ENCODE assay signal across 8 cellular contexts in the genomic region with DNA sequence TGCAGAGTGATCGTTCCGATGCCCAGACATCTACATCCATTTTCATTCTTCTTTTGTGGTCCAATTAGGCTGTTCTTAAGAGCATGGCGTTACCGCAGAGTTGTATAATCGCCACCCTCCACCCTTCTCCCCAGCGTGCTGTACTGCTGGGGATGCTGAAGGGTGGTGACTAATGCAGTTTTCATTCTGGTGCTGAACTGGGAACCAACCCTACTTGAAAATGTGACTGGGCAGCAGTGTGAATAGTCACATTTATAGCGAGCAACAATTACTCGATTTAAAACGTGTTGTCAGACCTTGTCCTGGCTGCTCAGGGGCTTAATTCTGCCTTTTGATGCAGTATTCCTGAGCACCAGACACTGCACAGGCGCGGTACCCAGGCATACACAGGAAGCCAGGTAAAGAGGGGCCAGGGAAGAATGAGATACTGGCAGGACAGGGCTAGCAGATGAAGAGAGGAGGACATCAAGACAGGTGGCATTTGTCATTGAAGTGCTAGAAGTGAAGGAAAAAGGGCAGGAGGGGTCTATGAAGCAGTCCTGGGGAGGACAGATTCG. TPM values are rescaled to one million over a fixed set of nuclear protein-coding genes. Genes with fewer than 3 reads are reported as not detected.
A peak's percentile ranks its signal among the peaks of the same experiment; 100 is the strongest.
DNase-seq lines count a peak whose midpoint lies in the region; ATAC-seq, FAIRE-seq and TF ChIP-seq lines count a peak whose summit lies in the region.

No MANE protein-coding gene starts in this region.

- no peak overlapping the region for H2BK20ac ChIP-seq in H1 (ENCODE audit: low read length)

- no peak overlapping the region for H3K56ac ChIP-seq in H1 (replicated peaks; ENCODE audit: insufficient read length, low read depth, low read length)

- H3K27me3 ChIP-seq in H1 (replicated peaks in 1 of 4; ENCODE audit: control insufficient read depth in 3 of 4, extremely low read depth in 1 of 4, insufficient read depth in 3 of 4, low read length in 3 of 4) (no peaks in the 10 kb centered on the region; a peak in 1 of 7 replicates), mononuclear cell (ENCODE audit: insufficient read depth, low read length) (no peaks in the 10 kb centered on the region)

- H2BK12ac ChIP-seq in H1 (ENCODE audit: low read depth, low read length): peak overlapping the region; percentile 98

- H2AFZ ChIP-seq in H1 (ENCODE audit: low read length): peak overlapping the region; percentile 98; the same call in 1 of the 2 replicates

- H2BK5ac ChIP-seq in H1 (ENCODE audit: low read depth, low read length): peak overlapping the region; percentile 56; the same call in 1 of the 2 replicates

- no peak overlapping the region for H3K23ac ChIP-seq in H1 (ENCODE audit: insufficient read length)

- H2AK5ac ChIP-seq in H1 (ENCODE audit: low read depth, low read length): peak overlapping the region; percentile 82; the same call in 1 of the 2 replicates

- TF ChIP-seq EP300 in H1 (IDR thresholded peaks at IDR 0.05; ENCODE audit: borderline replicate concordance in 1 of 2, low read depth in 2 of 2, low read length in 2 of 2): no peak

- H3K4me2 ChIP-seq in H1 (ENCODE audit: insufficient read depth in 1 of 2, low read depth in 2 of 2, low read length in 2 of 2): peak overlapping the region; percentile 90 to 91

- H3K27me3 Mint-ChIP-seq in activated naive CD4-positive, alpha-beta T cell treated with anti-CD3 and anti-CD28 coated beads for 36 hours (ENCODE audit: low read depth): no peaks in the 10 kb centered on the region

- H3K36me3 Mint-ChIP-seq in activated naive CD4-positive, alpha-beta T cell treated with anti-CD3 and anti-CD28 coated beads for 36 hours (ENCODE audit: low read depth): peaks cover 3% of the 10 kb centered on the region

- H4K91ac ChIP-seq in H1 (replicated peaks; ENCODE audit: insufficient read length, low read length): no peak overlapping the region

- peak; percentile 9 for ATAC-seq in HG02981 (IDR thresholded peaks at IDR 0.05; ENCODE audit: unreplicated experiment)

- no peak overlapping the region for H3K18ac ChIP-seq in H1 (ENCODE audit: extremely low read depth, low read length)

- H2BK120ac ChIP-seq in H1 (replicated peaks; ENCODE audit: low read depth, low read length): no peak overlapping the region

- H3K4me1 Mint-ChIP-seq in activated naive CD4-positive, alpha-beta T cell treated with anti-CD3 and anti-CD28 coated beads for 36 hours (ENCODE audit: low read depth): peaks cover 35% of the 10 kb centered on the region

- POLR2A ChIA-PET in H1 (lab: Charles Lee; ENCODE audit: partially characterized antibody): interaction anchor here (0.7 to 2.4 kb wide), 7 partner anchors 10 to 254 kb away, joined by 3 to 17 read pairs (median 5); partner anchors contain the start of gene GOLM1

- no peak overlapping the region for H3K4ac ChIP-seq in H1 (replicated peaks; ENCODE audit: insufficient read length, low read depth, low read length)

- H3K14ac ChIP-seq in H1 (ENCODE audit: insufficient read length): no peak overlapping the region

- peak overlapping the region; percentile 89 for H3K4me3 Mint-ChIP-seq in activated naive CD4-positive, alpha-beta T cell treated with anti-CD3 and anti-CD28 coated beads for 36 hours

- TF ChIP-seq POLR2A in H1 (IDR thresholded peaks at IDR 0.05; ENCODE audit: control extremely low read depth in 1 of 2, low read depth in 2 of 2, low read length in 2 of 2): no peak

- H3K36me3 ChIP-seq in H1 (ENCODE audit: control insufficient read depth in 2 of 4, insufficient read depth in 4 of 4, low read length in 3 of 4) (peaks cover 0 to 11% (median 3%) of the 10 kb centered on the region in 4 experiments; a peak in 4 of 8 replicates), urinary bladder (ENCODE audit: insufficient read depth) (peaks cover 2% of the 10 kb centered on the region)

- TF ChIP-seq CTCF in H1 (IDR thresholded peaks at IDR 0.05; ENCODE audit: control extremely low read depth in 1 of 3, insufficient read depth in 1 of 3, low read depth in 1 of 3, low read length in 3 of 3): no peak

- peak overlapping the region; percentile 94 for H3K27ac Mint-ChIP-seq in activated naive CD4-positive, alpha-beta T cell treated with anti-CD3 and anti-CD28 coated beads for 36 hours

- WGBS in H1 (ENCODE audit: extremely low coverage in 1 of 2, insufficient coverage in 1 of 2, insufficient read length in 1 of 2, insufficient replicate concordance in 2 of 2, low coverage in 1 of 2, low lambda C conversion rate in 2 of 2, missing lambda C conversion rate in 1 of 2), 2 experiments: 41% methylated on average over 12 of the region's 12 CpGs; no CpG with 5 or more reads in 1 of the 2 experiments
- 16% methylated on average over 12 of the region's 12 CpGs for WGBS in urinary bladder

- H4K8ac ChIP-seq in H1 (ENCODE audit: extremely low read depth, insufficient read depth, low read length): no peak overlapping the region; the same call in 1 of the 2 replicates

- H2BK15ac ChIP-seq in H1 (ENCODE audit: low read length): peak overlapping the region; percentile 97

- H3K79me2 ChIP-seq in H1 (ENCODE audit: control insufficient read depth in 1 of 2, insufficient read depth in 2 of 2, low read length in 2 of 2): peaks cover 9 to 31% of the 10 kb centered on the region in 2 experiments

- peaks cover 0 to 10% (median 7%) of the 10 kb centered on the region in 4 experiments; a peak in 5 of 7 replicates for H3K4me1 ChIP-seq in H1 (replicated peaks in 1 of 4; ENCODE audit: control insufficient read depth in 3 of 4, insufficient read depth in 4 of 4, low read length in 3 of 4)
- H3K4me1 ChIP-seq in mononuclear cell (ENCODE audit: insufficient read depth, low read length): peaks cover 34% of the 10 kb centered on the region
- H3K4me1 ChIP-seq in urinary bladder (ENCODE audit: insufficient read depth): peaks cover 2% of the 10 kb centered on the region

- H3K27ac ChIP-seq in H1 (ENCODE audit: low read depth, low read length) (no peak overlapping the region), urinary bladder (ENCODE audit: low read depth) (peak overlapping the region; percentile 95)

- CTCF ChIA-PET in activated naive CD4-positive, alpha-beta T cell treated with anti-CD3 and anti-CD28 coated beads for 36 hours (lab: Charles Lee): interaction anchor here (0.6 to 1.0 kb wide), 2 partner anchors 16 to 80 kb away, joined by 4 to 5 read pairs; no protein-coding TSS in a partner anchor
- CTCF ChIA-PET in H1 (lab: Charles Lee; ENCODE audit: partially characterized antibody): interaction anchor here (1.1 kb wide), 1 partner anchor 80 kb away, joined by 7 read pairs; no protein-coding TSS in a partner anchor

- intact Hi-C loops in activated naive CD4-positive, alpha-beta T cell treated with anti-CD3 and anti-CD28 coated beads for 36 hours (cut with micrococcal nuclease): loop anchor here (1.0 to 10.0 kb wide), 8 partner anchors 20 to 1692 kb away; partner anchors contain the start of genes CDK20 and NAA35

- H4K20me1 ChIP-seq in H1 (replicated peaks in 1 of 2; ENCODE audit: control insufficient read depth in 1 of 2, insufficient read depth in 2 of 2, low read length in 2 of 2): peaks cover 0 to 4% of the 10 kb centered on the region in 2 experiments

- DNase-seq in activated naive CD4-positive, alpha-beta T cell treated with anti-CD3 and anti-CD28 coated beads for 36 hours: no peak
- DNase-seq in activated naive CD4-positive, alpha-beta T cell treated with anti-CD3 and anti-CD28 coated beads, Interleukin-2, amount 50 U/mL, for 16 hours: no peak
- DNase-seq in RCC 7860 (ENCODE audit: low spot score) (peak; percentile 64), H1 (ENCODE audit: low read depth in 1 of 2, low spot score in 2 of 2) (no peak)
- DNase-seq in stimulated activated naive CD4-positive, alpha-beta T cell treated with Interleukin-2 at 50 U/mL for 16 hours (lab: John Stamatoyannopoulos, UW): no peak

- peak; percentile 17 for FAIRE-seq in RCC 7860 (lab: Jason Lieb, UNC)
- no peak for FAIRE-seq in H1 (lab: Jason Lieb, UNC)

- H3K9ac ChIP-seq in H1 (replicated peaks in 1 of 4; ENCODE audit: extremely low read depth in 1 of 4, low read depth in 3 of 4, low read length in 3 of 4): peak overlapping the region in 3 of 4 experiments; percentile 60 to 86 (median 72); a peak in 6 of 7 replicates

- TF ChIP-seq RAD21 in H1 (IDR thresholded peaks at IDR 0.05 in 1 of 2, conservative IDR thresholded peaks at IDR 0.05 in 1 of 2; ENCODE audit: low read depth in 2 of 2, low read length in 2 of 2): no peak

- H3K9me3 ChIP-seq in H1 (ENCODE audit: insufficient read depth in 2 of 2, low read depth in 1 of 2, low read length in 1 of 2) (no peaks in the 10 kb centered on the region), mononuclear cell (ENCODE audit: low read depth, low read length) (no peaks in the 10 kb centered on the region)

- H3K9me3 Mint-ChIP-seq in activated naive CD4-positive, alpha-beta T cell treated with anti-CD3 and anti-CD28 coated beads for 36 hours: no peaks in the 10 kb centered on the region

- peaks cover 3% of the 10 kb centered on the region; the same call in 1 of the 2 replicates for H3K79me1 ChIP-seq in H1 (ENCODE audit: low read depth, low read length)

- peaks cover 7% of the 10 kb centered on the region for H3K23me2 ChIP-seq in H1 (ENCODE audit: low read depth, low read length)

- H4K5ac ChIP-seq in H1 (ENCODE audit: insufficient read length, low read depth, low read length): no peak overlapping the region

- peak overlapping the region; percentile 78 to 95 (median 85) for H3K4me3 ChIP-seq in H1 (ENCODE audit: extremely low read depth in 1 of 4, insufficient read depth in 2 of 4, low read depth in 3 of 4, low read length in 4 of 4)
- H3K4me3 ChIP-seq in mononuclear cell (ENCODE audit: low read length): peak overlapping the region; percentile 92
- peak overlapping the region; percentile 77 for H3K4me3 ChIP-seq in urinary bladder (ENCODE audit: low read depth, low read length)

RNA-seq across cellular contexts. Expression of gene ISCA1, which starts 0.7 kb away (rescaled TPM):
- total RNA-seq in activated naive CD4-positive, alpha-beta T cell treated with anti-CD3 and anti-CD28 coated beads for 36 hours: 10 to 100 TPM; 18.4 to 18.7 TPM
- 39.0 and 40.0 TPM in 2 replicates for total RNA-seq in H1 (2021; fragmentation: NEBNext Ultra II Directional; extraction: Animal tissue kit (Norgen Biotek cat#: 25700))
- polyA plus RNA-seq in H1 (2011; rRNA removed): 18.1 and 35.0 TPM in 2 replicates
- polyA plus RNA-seq in H1 (2011; cell fraction: cytosol; rRNA removed): 30.3 TPM
- 7.9 TPM for polyA plus RNA-seq in H1 (2011; cell fraction: nucleus; rRNA removed)
- polyA plus RNA-seq in H1 (2012, experiment 1 of 2): 24.3 to 34.8 TPM (median 27.8 TPM) in 4 replicates
- polyA plus RNA-seq in H1 (2012, experiment 2 of 2): 8.2 TPM
- polyA plus RNA-seq in H1 (2013, experiment 1 of 2): 37.3 TPM
- 37.4 TPM for polyA plus RNA-seq in H1 (2013, experiment 2 of 2)
- 15.7 and 19.3 TPM in 2 replicates for polyA minus RNA-seq in H1 (2011; rRNA and poly(A)+ RNA removed)
- polyA minus RNA-seq in H1 (2011; cell fraction: cytosol; rRNA and poly(A)+ RNA removed): 12.9 TPM
- 14.7 TPM for polyA minus RNA-seq in H1 (2011; cell fraction: nucleus; rRNA and poly(A)+ RNA removed)
- total RNA-seq in mononuclear cell: 72.6 TPM
- 54.5 TPM for total RNA-seq in urinary bladder
- 40.9 TPM for polyA plus RNA-seq in urinary bladder

RNA-seq across cellular contexts. Expression of gene C9orf153, which starts 23.6 kb away (rescaled TPM):
- under 1 TPM; 0.31 to 0.40 TPM for total RNA-seq in activated naive CD4-positive, alpha-beta T cell treated with anti-CD3 and anti-CD28 coated beads for 36 hours
- total RNA-seq in H1 (2021; fragmentation: NEBNext Ultra II Directional; extraction: Animal tissue kit (Norgen Biotek cat#: 25700)): 0.65 TPM in 1 of 2 replicates, not detected in the other
- polyA plus RNA-seq in H1 (2011; rRNA removed) (0.05 TPM in 1 of 2 replicates, not detected in the other), urinary bladder (not detected)
- polyA plus RNA-seq in H1 (2011; cell fraction: cytosol; rRNA removed): 0.04 TPM
- polyA plus RNA-seq in H1 (2011; cell fraction: nucleus; rRNA removed): 0.11 TPM
- not detected in 4 replicates for polyA plus RNA-seq in H1 (2012, experiment 1 of 2)
- not detected for polyA plus RNA-seq in H1 (2012, experiment 2 of 2)
- polyA plus RNA-seq in H1 (2013, experiment 1 of 2): 0.12 TPM
- 0.18 TPM for polyA plus RNA-seq in H1 (2013, experiment 2 of 2)
- not detected in 2 replicates for polyA minus RNA-seq in H1 (2011; rRNA and poly(A)+ RNA removed)
- polyA minus RNA-seq in H1 (2011; cell fraction: cytosol; rRNA and poly(A)+ RNA removed): not detected
- polyA minus RNA-seq in H1 (2011; cell fraction: nucleus; rRNA and poly(A)+ RNA removed): 0.50 TPM
- total RNA-seq in mononuclear cell (1.9 TPM), urinary bladder (3.0 TPM)
